12 cellular contexts compared by ENCODE assay signal in the genomic region with DNA sequence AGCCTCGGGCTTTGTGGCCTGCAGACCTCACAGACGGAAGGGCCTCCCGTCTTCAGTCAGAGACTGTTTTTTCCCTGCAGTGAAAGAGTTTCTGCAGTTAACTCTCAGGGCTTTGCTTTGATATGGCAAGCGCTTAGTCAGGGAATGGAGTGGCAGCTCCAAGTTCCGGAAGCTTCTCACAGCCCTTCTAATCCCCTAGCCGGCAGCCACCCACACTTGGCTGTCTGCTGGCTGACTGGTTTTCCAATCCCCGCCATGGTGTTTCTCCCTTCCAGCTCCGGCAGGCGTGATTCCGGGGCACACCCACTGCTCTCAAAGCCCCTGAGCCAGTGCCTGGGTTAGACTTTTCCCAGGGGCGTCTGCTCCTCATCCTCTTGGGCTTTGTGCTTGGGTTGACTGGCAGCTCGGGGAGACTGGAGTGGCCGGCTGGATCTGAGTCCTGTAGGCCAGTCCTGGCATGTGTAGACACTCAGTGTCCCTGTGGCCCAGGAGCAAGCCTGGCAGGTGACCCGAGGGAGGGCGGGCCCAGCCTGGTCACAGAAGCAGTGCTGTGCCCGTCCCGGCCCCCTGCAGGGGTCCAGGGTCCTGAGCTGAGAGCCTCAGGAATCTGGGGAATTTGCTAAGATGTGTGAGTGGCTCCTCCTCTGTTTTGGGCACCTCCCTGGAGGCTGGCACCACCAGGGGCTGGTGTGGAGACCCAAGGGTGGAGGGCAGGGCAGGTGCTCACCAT. TPM values are rescaled to one million over a fixed set of nuclear protein-coding genes. Genes with fewer than 3 reads are reported as not detected.
DNase-seq lines count a peak whose midpoint lies in the region; ATAC-seq and TF ChIP-seq lines count a peak whose summit lies in the region.
"Had no signal": no experiment of that assay in that cellular context is flagged by ENCODE, and none has a peak within 500 bp of the region (broad histone marks: within the 10 kb centered on the region; RNA-seq: fewer than 3 reads in every experiment).

No MANE protein-coding gene starts in this region.

- CTCF ChIA-PET in CD4-positive, alpha-beta memory T cell (lab: Charles Lee; ENCODE audit: partially characterized antibody) = no interaction called here

- H3K36me3 ChIP-seq in psoas muscle (ENCODE audit: insufficient read depth in 1 of 2, low read depth in 1 of 2) = no peaks in the 10 kb centered on the region
- H3K36me3 ChIP-seq in CD4-positive, alpha-beta memory T cell (ENCODE audit: insufficient read depth, low read length) = no peaks in the 10 kb centered on the region

- H3K9me3 ChIP-seq in psoas muscle = no peaks in the 10 kb centered on the region
- H3K9me3 ChIP-seq in CD4-positive, alpha-beta memory T cell (ENCODE audit: control insufficient read depth in 1 of 2, low read length in 2 of 2) = no peaks in the 10 kb centered on the region

- no peak overlapping the region for H3K27ac Mint-ChIP-seq in CD4-positive, alpha-beta memory T cell
- no peak overlapping the region for H3K27ac Mint-ChIP-seq in activated CD4-positive, alpha-beta T cell treated with anti-CD3 and anti-CD28 coated beads, Interleukin-2, amount 10 ng/mL, durations not matched to agents 24 days and 14 days

- H3K4me1 ChIP-seq in psoas muscle = peaks cover 5% of the 10 kb centered on the region
- H3K4me1 ChIP-seq in CD4-positive, alpha-beta memory T cell (ENCODE audit: insufficient read depth, low read length) = no peaks in the 10 kb centered on the region

- H3K27ac ChIP-seq in psoas muscle = no peak overlapping the region
- no peak overlapping the region for H3K27ac ChIP-seq in CD4-positive, alpha-beta memory T cell (ENCODE audit: low read depth, low read length)

- in situ Hi-C loops in astrocyte of the spinal cord (cut with HindIII; ENCODE audit: low sequenced_read_pairs) = no loop called here

- TF ChIP-seq CTCF in astrocyte of the spinal cord (IDR thresholded peaks at IDR 0.05; ENCODE audit: low read depth, low read length) (no peak), psoas muscle (IDR thresholded peaks at IDR 0.05) (no peak)

- DNase-seq in D341Med (ENCODE audit: low spot score) (peak; percentile 83), astrocyte of the spinal cord (ENCODE audit: low read depth, low spot score) (peak; percentile 47), left cardiac atrium (peak; percentile 74), psoas muscle (no peak), NCI-H510A treated with DMSO at 0.1 percent for 48 hours (lab: John Stamatoyannopoulos, UW) (no peak)
- no peak for DNase-seq in stimulated activated CD4-positive, alpha-beta T cell treated with anti-CD3 and anti-CD28 coated beads, Interleukin-1b, Interleukin-23, amount 100 ng/mL, for 48 hours
- DNase-seq in CD4-positive, alpha-beta memory T cell = no peak
- DNase-seq in activated CD4-positive, alpha-beta T cell treated with anti-CD3 and anti-CD28 coated beads, Interleukin-2, amount 10 ng/mL, durations not matched to agents 24 days and 14 days = no peak
- DNase-seq: activated CD8-positive, alpha-beta memory T cell treated with anti-CD3 and anti-CD28 coated beads, Interleukin-2, amount 50 U/mL, for 4 hours; DMS53; naive B cell; NCI-H226 had no signal

- no peak overlapping the region for H3K4me3 Mint-ChIP-seq in CD4-positive, alpha-beta memory T cell
- no peak overlapping the region for H3K4me3 Mint-ChIP-seq in activated CD4-positive, alpha-beta T cell treated with anti-CD3 and anti-CD28 coated beads, Interleukin-2, amount 10 ng/mL, durations not matched to agents 24 days and 14 days
- H3K4me3 Mint-ChIP-seq: naive B cell had no signal

- H3K27me3 ChIP-seq in psoas muscle (ENCODE audit: insufficient read depth in 3 of 3, low read length in 2 of 3) = peaks cover 0 to 19% (median 0%) of the 10 kb centered on the region in 3 donors
- no peaks in the 10 kb centered on the region for H3K27me3 ChIP-seq in CD4-positive, alpha-beta memory T cell (ENCODE audit: insufficient read depth, low read length)

- peak; percentile 58 to 76 for ATAC-seq in left cardiac atrium
- peak; percentile 38 to 63 (median 54) for ATAC-seq in psoas muscle

- H3K4me3 ChIP-seq in astrocyte of the spinal cord (ENCODE audit: low read depth, low read length) (no peak overlapping the region), psoas muscle (no peak overlapping the region)
- no peak overlapping the region for H3K4me3 ChIP-seq in CD4-positive, alpha-beta memory T cell (ENCODE audit: low read length in 2 of 2)

- POLR2A ChIA-PET in CD4-positive, alpha-beta memory T cell (lab: Charles Lee; ENCODE audit: partially characterized antibody) = no interaction called here

- no peaks in the 10 kb centered on the region for H3K36me3 Mint-ChIP-seq in CD4-positive, alpha-beta memory T cell
- H3K36me3 Mint-ChIP-seq in activated CD4-positive, alpha-beta T cell treated with anti-CD3 and anti-CD28 coated beads, Interleukin-2, amount 10 ng/mL, durations not matched to agents 24 days and 14 days (ENCODE audit: low read depth) = no peaks in the 10 kb centered on the region
- H3K36me3 Mint-ChIP-seq: naive B cell had no signal

- intact Hi-C loops in left cardiac atrium (cut with DNase I) = no loop called here
- intact Hi-C loops in psoas muscle (cut with DNase I) = no loop called here
- intact Hi-C loops in CD4-positive, alpha-beta memory T cell (cut with micrococcal nuclease) = no loop called here
- intact Hi-C loops in activated CD4-positive, alpha-beta T cell treated with anti-CD3 and anti-CD28 coated beads, Interleukin-2, amount 10 ng/mL, durations not matched to agents 24 days and 14 days (cut with micrococcal nuclease) = no loop called here

- WGBS in psoas muscle, 3 donors = 41 to 59% (median 54%) methylated on average over 17 of the region's 17 CpGs

- H3K27me3 Mint-ChIP-seq in CD4-positive, alpha-beta memory T cell = no peaks in the 10 kb centered on the region
- H3K27me3 Mint-ChIP-seq in activated CD4-positive, alpha-beta T cell treated with anti-CD3 and anti-CD28 coated beads, Interleukin-2, amount 10 ng/mL, durations not matched to agents 24 days and 14 days = no peaks in the 10 kb centered on the region
- H3K27me3 Mint-ChIP-seq: naive B cell had no signal

- H3K4me1 Mint-ChIP-seq in CD4-positive, alpha-beta memory T cell = peaks cover 0 to 1% (median 0%) of the 10 kb centered on the region in 4 donors
- H3K4me1 Mint-ChIP-seq in activated CD4-positive, alpha-beta T cell treated with anti-CD3 and anti-CD28 coated beads, Interleukin-2, amount 10 ng/mL, durations not matched to agents 24 days and 14 days = peaks cover 2% of the 10 kb centered on the region
- H3K4me1 Mint-ChIP-seq: naive B cell had no signal

- H3K9me3 Mint-ChIP-seq in CD4-positive, alpha-beta memory T cell = no peaks in the 10 kb centered on the region
- no peaks in the 10 kb centered on the region for H3K9me3 Mint-ChIP-seq in activated CD4-positive, alpha-beta T cell treated with anti-CD3 and anti-CD28 coated beads, Interleukin-2, amount 10 ng/mL, durations not matched to agents 24 days and 14 days

RNA-seq across cellular contexts. Expression of a gene that starts 30.0 kb away (rescaled TPM):
- total RNA-seq in left cardiac atrium (10 to 100 TPM; 32.8 to 38.0 TPM), psoas muscle (10 to 100 TPM in 2 of 4 donors, 1 to 10 TPM in 2; 4.7 to 28.9 (median 10.0) TPM)
- 10 to 100 TPM in 1 of 3 donors, 1 to 10 TPM in 2; 3.9 to 13.5 (median 6.5) TPM for polyA plus RNA-seq in psoas muscle
- total RNA-seq in CD4-positive, alpha-beta memory T cell = 1 to 10 TPM; 5.4 to 7.2 TPM
- 1 to 10 TPM; 2.1 to 5.6 TPM for polyA plus RNA-seq in CD4-positive, alpha-beta memory T cell
- total RNA-seq in activated CD4-positive, alpha-beta T cell treated with anti-CD3 and anti-CD28 coated beads, Interleukin-2, amount 10 ng/mL, durations not matched to agents 24 days and 14 days = 4.4 and 5.5 TPM in 2 replicates

Comparison
In these comparisons a context has a peak if more than half of its experiments do, and no peak if none do; other contexts are left out.
1. DNase-seq: peak in D341Med (single experiment), astrocyte of the spinal cord (single experiment) and left cardiac atrium (single experiment); none in psoas muscle (0 of 2), NCI-H510A treated with DMSO at 0.1 percent for 48 hours (single experiment), stimulated activated CD4-positive, alpha-beta T cell treated with anti-CD3 and anti-CD28 coated beads, Interleukin-1b, Interleukin-23, amount 100 ng/mL, for 48 hours (single experiment), CD4-positive, alpha-beta memory T cell (0 of 5) and activated CD4-positive, alpha-beta T cell treated with anti-CD3 and anti-CD28 coated beads, Interleukin-2, amount 10 ng/mL, durations not matched to agents 24 days and 14 days (single experiment).